1 cellular context compared by ENCODE assay signal in the genomic region with DNA sequence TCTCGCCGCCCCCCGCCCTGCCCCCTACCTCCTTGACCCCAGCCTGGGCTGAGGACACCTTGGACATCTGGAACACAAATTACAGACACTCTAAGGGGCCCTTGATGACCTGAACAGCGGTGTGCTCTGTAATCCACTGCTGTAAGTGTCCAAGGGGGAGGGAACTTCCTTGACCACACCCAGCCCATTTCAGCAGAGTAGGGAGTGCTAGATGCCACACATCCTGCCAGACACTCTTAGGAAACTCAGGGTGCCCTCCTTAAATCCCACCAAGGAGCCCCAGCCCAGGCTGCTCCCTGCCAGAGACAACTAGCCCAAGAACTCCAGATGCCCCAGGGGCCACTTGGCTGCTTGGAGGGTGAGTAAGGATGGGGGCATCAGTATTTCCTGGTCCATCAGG.
TF ChIP-seq lines count a peak whose summit lies in the region.

No MANE protein-coding gene starts in this region.

TF ChIP-seq in WTC11, 78 proteins besides CTCF, POLR2A, EP300 and RAD21 (continued from another document):
- no peak for TF ChIP-seq ZNF232 (CRISPR knock-in tag; IDR thresholded peaks at IDR 0.05)
- TF ChIP-seq, protein P1, sequence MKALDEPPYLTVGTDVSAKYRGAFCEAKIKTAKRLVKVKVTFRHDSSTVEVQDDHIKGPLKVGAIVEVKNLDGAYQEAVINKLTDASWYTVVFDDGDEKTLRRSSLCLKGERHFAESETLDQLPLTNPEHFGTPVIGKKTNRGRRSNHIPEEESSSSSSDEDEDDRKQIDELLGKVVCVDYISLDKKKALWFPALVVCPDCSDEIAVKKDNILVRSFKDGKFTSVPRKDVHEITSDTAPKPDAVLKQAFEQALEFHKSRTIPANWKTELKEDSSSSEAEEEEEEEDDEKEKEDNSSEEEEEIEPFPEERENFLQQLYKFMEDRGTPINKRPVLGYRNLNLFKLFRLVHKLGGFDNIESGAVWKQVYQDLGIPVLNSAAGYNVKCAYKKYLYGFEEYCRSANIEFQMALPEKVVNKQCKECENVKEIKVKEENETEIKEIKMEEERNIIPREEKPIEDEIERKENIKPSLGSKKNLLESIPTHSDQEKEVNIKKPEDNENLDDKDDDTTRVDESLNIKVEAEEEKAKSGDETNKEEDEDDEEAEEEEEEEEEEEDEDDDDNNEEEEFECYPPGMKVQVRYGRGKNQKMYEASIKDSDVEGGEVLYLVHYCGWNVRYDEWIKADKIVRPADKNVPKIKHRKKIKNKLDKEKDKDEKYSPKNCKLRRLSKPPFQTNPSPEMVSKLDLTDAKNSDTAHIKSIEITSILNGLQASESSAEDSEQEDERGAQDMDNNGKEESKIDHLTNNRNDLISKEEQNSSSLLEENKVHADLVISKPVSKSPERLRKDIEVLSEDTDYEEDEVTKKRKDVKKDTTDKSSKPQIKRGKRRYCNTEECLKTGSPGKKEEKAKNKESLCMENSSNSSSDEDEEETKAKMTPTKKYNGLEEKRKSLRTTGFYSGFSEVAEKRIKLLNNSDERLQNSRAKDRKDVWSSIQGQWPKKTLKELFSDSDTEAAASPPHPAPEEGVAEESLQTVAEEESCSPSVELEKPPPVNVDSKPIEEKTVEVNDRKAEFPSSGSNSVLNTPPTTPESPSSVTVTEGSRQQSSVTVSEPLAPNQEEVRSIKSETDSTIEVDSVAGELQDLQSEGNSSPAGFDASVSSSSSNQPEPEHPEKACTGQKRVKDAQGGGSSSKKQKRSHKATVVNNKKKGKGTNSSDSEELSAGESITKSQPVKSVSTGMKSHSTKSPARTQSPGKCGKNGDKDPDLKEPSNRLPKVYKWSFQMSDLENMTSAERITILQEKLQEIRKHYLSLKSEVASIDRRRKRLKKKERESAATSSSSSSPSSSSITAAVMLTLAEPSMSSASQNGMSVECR (CRISPR knock-in tag; IDR thresholded peaks at IDR 0.05; ENCODE audit: borderline replicate concordance): no peak
- no peak for TF ChIP-seq OVOL2 (CRISPR knock-in tag; IDR thresholded peaks at IDR 0.05; ENCODE audit: borderline replicate concordance)
- TF ChIP-seq FOXP1 (CRISPR knock-in tag; IDR thresholded peaks at IDR 0.05; ENCODE audit: borderline replicate concordance): no peak
- TF ChIP-seq, protein P2, sequence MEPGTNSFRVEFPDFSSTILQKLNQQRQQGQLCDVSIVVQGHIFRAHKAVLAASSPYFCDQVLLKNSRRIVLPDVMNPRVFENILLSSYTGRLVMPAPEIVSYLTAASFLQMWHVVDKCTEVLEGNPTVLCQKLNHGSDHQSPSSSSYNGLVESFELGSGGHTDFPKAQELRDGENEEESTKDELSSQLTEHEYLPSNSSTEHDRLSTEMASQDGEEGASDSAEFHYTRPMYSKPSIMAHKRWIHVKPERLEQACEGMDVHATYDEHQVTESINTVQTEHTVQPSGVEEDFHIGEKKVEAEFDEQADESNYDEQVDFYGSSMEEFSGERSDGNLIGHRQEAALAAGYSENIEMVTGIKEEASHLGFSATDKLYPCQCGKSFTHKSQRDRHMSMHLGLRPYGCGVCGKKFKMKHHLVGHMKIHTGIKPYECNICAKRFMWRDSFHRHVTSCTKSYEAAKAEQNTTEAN (CRISPR knock-in tag; IDR thresholded peaks at IDR 0.05): no peak
- TF ChIP-seq, protein P3, sequence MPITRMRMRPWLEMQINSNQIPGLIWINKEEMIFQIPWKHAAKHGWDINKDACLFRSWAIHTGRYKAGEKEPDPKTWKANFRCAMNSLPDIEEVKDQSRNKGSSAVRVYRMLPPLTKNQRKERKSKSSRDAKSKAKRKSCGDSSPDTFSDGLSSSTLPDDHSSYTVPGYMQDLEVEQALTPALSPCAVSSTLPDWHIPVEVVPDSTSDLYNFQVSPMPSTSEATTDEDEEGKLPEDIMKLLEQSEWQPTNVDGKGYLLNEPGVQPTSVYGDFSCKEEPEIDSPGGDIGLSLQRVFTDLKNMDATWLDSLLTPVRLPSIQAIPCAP (CRISPR knock-in tag; IDR thresholded peaks at IDR 0.05): no peak
- no peak for TF ChIP-seq HMGA2 (CRISPR knock-in tag; IDR thresholded peaks at IDR 0.05)
- no peak for TF ChIP-seq ZNF138 (CRISPR knock-in tag; conservative IDR thresholded peaks at IDR 0.05)
